ENCODE assay signal across 1 cellular context in genomic region chr7:135151162-135151932, GRCh38.
TF ChIP-seq lines count a peak whose summit lies in the region.

No MANE protein-coding gene starts in this region.

TF ChIP-seq in GM12878, 131 proteins besides CTCF, POLR2A, EP300 and RAD21:
- TF ChIP-seq HDGF (IDR thresholded peaks at IDR 0.05) (0 out of 2 replicates have a peak, but pooled peaks have one; percentile 33), IKZF1 (conservative IDR thresholded peaks at IDR 0.05) (peak; percentile 30; the same call in 1 of the 2 replicates), ZNF687 (IDR thresholded peaks at IDR 0.05) (peak; percentile 94), IRF4 (IDR thresholded peaks at IDR 0.05; ENCODE audit: low read depth, low read length) (no peak), NBN (IDR thresholded peaks at IDR 0.05) (0 out of 2 replicates have a peak, but pooled peaks have one; percentile 18), POLR2AphosphoS5 (IDR thresholded peaks at IDR 0.05; ENCODE audit: low read length) (peak; percentile 44; the same call in 1 of the 2 replicates), MTA2 (IDR thresholded peaks at IDR 0.05; ENCODE audit: low read depth) (0 out of 2 replicates have a peak, but pooled peaks have one; percentile 16), EED (IDR thresholded peaks at IDR 0.05; ENCODE audit: low read depth) (0 out of 2 replicates have a peak, but pooled peaks have one; percentile 18), ELK1 (IDR thresholded peaks at IDR 0.05; ENCODE audit: low read depth, low read length) (no peak), PKNOX1 (IDR thresholded peaks at IDR 0.05) (peak; percentile 85), SUPT20H (IDR thresholded peaks at IDR 0.05; ENCODE audit: borderline replicate concordance, control insufficient read depth, low read depth, low read length) (no peak), RFX5 (IDR thresholded peaks at IDR 0.05; ENCODE audit: low read depth, low read length) (no peak), MLLT1 (IDR thresholded peaks at IDR 0.05) (peak; percentile 89), KLF5 (IDR thresholded peaks at IDR 0.05; ENCODE audit: partially characterized antibody) (no peak), ZNF24 (IDR thresholded peaks at IDR 0.05) (no peak), RAD51 (IDR thresholded peaks at IDR 0.05) (peak; percentile 68; the same call in 1 of the 2 replicates), USF1 (IDR thresholded peaks at IDR 0.05; ENCODE audit: borderline replicate concordance, extremely low read length, insufficient read depth, low read depth, low read length) (peak; percentile 23), PBX3 (IDR thresholded peaks at IDR 0.05; ENCODE audit: insufficient replicate concordance, low read depth, low read length) (peak; percentile 76), POLR2AphosphoS2 (IDR thresholded peaks at IDR 0.05; ENCODE audit: low read depth, low read length) (0 out of 2 replicates have a peak, but pooled peaks have one; percentile 33), MXI1 (IDR thresholded peaks at IDR 0.05; ENCODE audit: low read depth, low read length) (peak; percentile 35; the same call in 1 of the 2 replicates), IKZF2 (IDR thresholded peaks at IDR 0.05) (peak in 1 of 2 experiments; percentile 39; a peak in 1 of 4 replicates), ZNF274 (IDR thresholded peaks at IDR 0.05; ENCODE audit: insufficient read depth, insufficient read length) (no peak), BHLHE40 (IDR thresholded peaks at IDR 0.05; ENCODE audit: borderline replicate concordance in 1 of 2, low read depth in 2 of 2, low read length in 1 of 2) (peak; percentile 57 to 69; a peak in 3 of 4 replicates), ZSCAN29 (IDR thresholded peaks at IDR 0.05) (no peak), SMAD1 (IDR thresholded peaks at IDR 0.05; ENCODE audit: low read depth, partially characterized antibody) (peak; percentile 33)
